19 cellular contexts compared by ENCODE assay signal in the genomic region with DNA sequence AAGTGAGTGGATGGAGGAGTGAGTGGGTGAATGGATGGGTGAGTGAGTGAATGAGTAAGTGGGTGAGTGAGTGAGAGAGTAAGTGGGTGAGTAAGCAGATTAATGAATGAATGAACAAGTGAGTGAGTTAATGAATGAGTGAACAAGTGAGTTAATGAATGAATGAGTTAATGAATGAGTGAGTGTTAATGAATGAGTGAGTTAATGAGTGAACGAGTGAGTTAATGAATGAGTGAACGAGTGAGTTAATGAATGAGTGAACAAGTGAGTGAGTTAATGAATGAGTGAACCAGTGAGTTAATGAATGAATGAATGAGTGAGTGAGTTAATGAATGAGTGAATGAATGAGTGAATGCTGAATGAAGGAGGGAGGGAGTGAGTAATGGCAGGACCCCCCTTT. TPM values are rescaled to one million over a fixed set of nuclear protein-coding genes. Genes with fewer than 3 reads are reported as not detected.
A peak's percentile ranks its signal among the peaks of the same experiment; 100 is the strongest.
DNase-seq lines count a peak whose midpoint lies in the region; ATAC-seq, FAIRE-seq and TF ChIP-seq lines count a peak whose summit lies in the region.
"Had no signal": no experiment of that assay in that cellular context is flagged by ENCODE, and none has a peak within 500 bp of the region (broad histone marks: within the 10 kb centered on the region; RNA-seq: fewer than 3 reads in every experiment).

No MANE protein-coding gene starts in this region.

- no peak for TF ChIP-seq POLR2A in GM12891 (IDR thresholded peaks at IDR 0.05; ENCODE audit: low read depth, low read length)
- TF ChIP-seq POLR2A in K562 (conservative IDR thresholded peaks at IDR 0.05) = no peak

- no peak for TF ChIP-seq EP300 in K562 (IDR thresholded peaks at IDR 0.05; ENCODE audit: low read length)

- H4K20me1 ChIP-seq in K562 (replicated peaks; ENCODE audit: control insufficient read depth, insufficient read depth, low read length) = peaks cover 6% of the 10 kb centered on the region; the same call in 1 of the 2 replicates

- no peak overlapping the region for H2BK5ac ChIP-seq in neuronal stem cell (ENCODE audit: low read length)

- H3K18ac ChIP-seq in neuronal stem cell (ENCODE audit: low read length) = peak overlapping the region; percentile 35

- H2AK5ac ChIP-seq in neuronal stem cell (ENCODE audit: low read depth, low read length) = no peak overlapping the region

- CTCF ChIA-PET in HEK293T (lab: Yijun Ruan, JAX) (no interaction called here), K562 (lab: Yijun Ruan, JAX; ENCODE audit: low intra/inter-chr PET ratio) (no interaction called here)

- DNase-seq in GM12891 (ENCODE audit: insufficient read length, low spot score) (no peak), HEK293T (ENCODE audit: extremely low spot score) (no peak), K562 (ENCODE audit: extremely low read depth in 1 of 4, low spot score in 3 of 4) (no peak), neuronal stem cell (ENCODE audit: low spot score) (no peak), posterior vena cava (ENCODE audit: low spot score) (no peak), HuH-7 (ENCODE audit: low spot score) (no peak), DMS53 (lab: John Stamatoyannopoulos, UW) (no peak)
- DNase-seq: Calu3, DND-41, EL, GM23248, HCEC 1CT, IMR-90, KBM-7 had no signal

- no peak for TF ChIP-seq RAD21 in K562 (CRISPR knock-in tag; conservative IDR thresholded peaks at IDR 0.05 in 1 of 2, IDR thresholded peaks at IDR 0.05 in 1 of 2)

- H4K91ac ChIP-seq in neuronal stem cell (ENCODE audit: low read depth, low read length, poor library complexity) = no peak overlapping the region

- H3K36me3 ChIP-seq in K562 (ENCODE audit: control insufficient read depth, insufficient read depth, low read length) = no peaks in the 10 kb centered on the region
- no peaks in the 10 kb centered on the region for H3K36me3 ChIP-seq in neuronal stem cell (replicated peaks in 1 of 2; ENCODE audit: control insufficient read depth in 2 of 2, insufficient read depth in 2 of 2, low read length in 2 of 2)

- H2AFZ ChIP-seq in K562 (ENCODE audit: low read depth, low read length) (no peak overlapping the region), neuronal stem cell (ENCODE audit: low read length) (no peak overlapping the region)
- H2AFZ ChIP-seq: GM23248 had no signal

- H2BK15ac ChIP-seq in neuronal stem cell (ENCODE audit: low read length) = no peak overlapping the region

- H3K4me3 ChIP-seq in K562 (no peak overlapping the region), neuronal stem cell (ENCODE audit: low read length in 2 of 2) (peak overlapping the region in 1 of 2 donors; percentile 63)
- H3K4me3 ChIP-seq: BLaER1 treated with 17β-estradiol and CSF1 and Interleukin-3, amounts not matched to agents 10 nM and 100 nM; GM23248 had no signal

- peak; percentile 9 for FAIRE-seq in GM12891 (lab: Jason Lieb, UNC)
- FAIRE-seq in K562 (lab: Jason Lieb, UNC) = no peak
- FAIRE-seq: GM12892, GM18507, H54 had no signal

- no peak overlapping the region for H2BK12ac ChIP-seq in neuronal stem cell (ENCODE audit: low read length)

- H3K9ac ChIP-seq in K562 (ENCODE audit: insufficient read depth in 1 of 2, low read depth in 2 of 2, low read length in 2 of 2) = no peak overlapping the region
- H3K9ac ChIP-seq in neuronal stem cell (ENCODE audit: low read depth, low read length, poor library complexity) = no peak overlapping the region
- H3K9ac ChIP-seq: BLaER1 treated with 17β-estradiol and CSF1 and Interleukin-3, amounts not matched to agents 10 nM and 100 nM; GM23248 had no signal

- H3K9me3 ChIP-seq in K562 (replicated peaks; ENCODE audit: control insufficient read depth, insufficient read depth, low read depth, low read length) (no peaks in the 10 kb centered on the region), neuronal stem cell (replicated peaks in 1 of 2; ENCODE audit: control insufficient read depth in 2 of 2, insufficient read depth in 1 of 2, low read depth in 1 of 2, low read length in 2 of 2) (peaks cover 3% of the 10 kb centered on the region in 2 donors)

- no TSS peak for BruUV-seq in K562 (replicated peaks; lab: Mats Ljungman, UMichigan)

- peaks cover 29 to 77% of the 10 kb centered on the region in 2 experiments; a peak in 4 of 5 replicates for H3K27me3 ChIP-seq in K562 (ENCODE audit: control insufficient read depth in 2 of 2, insufficient read depth in 2 of 2, low read length in 2 of 2)
- no peaks in the 10 kb centered on the region for H3K27me3 ChIP-seq in neuronal stem cell (ENCODE audit: control insufficient read depth in 3 of 3, insufficient read depth in 3 of 3, low read depth in 1 of 3, low read length in 3 of 3)

- H3K4me1 ChIP-seq in K562 (replicated peaks in 1 of 2; ENCODE audit: control insufficient read depth in 2 of 2, insufficient read depth in 2 of 2, low read length in 2 of 2) (peaks cover 0 to 24% of the 10 kb centered on the region in 2 experiments; a peak in 2 of 5 replicates), neuronal stem cell (ENCODE audit: control insufficient read depth in 2 of 2, insufficient read depth in 1 of 2, low read depth in 1 of 2, low read length in 2 of 2) (peaks cover 8 to 12% of the 10 kb centered on the region in 2 donors)

- H3K23ac ChIP-seq in neuronal stem cell (ENCODE audit: low read depth, low read length, poor library complexity) = peak overlapping the region; percentile 95

- H3K27ac ChIP-seq in K562 (ENCODE audit: extremely low read depth, low read depth, low read length) = no peak overlapping the region
- no peak overlapping the region for H3K27ac ChIP-seq in neuronal stem cell (replicated peaks; ENCODE audit: low read length)
- H3K27ac ChIP-seq: BLaER1 treated with 17β-estradiol and CSF1 and Interleukin-3, amounts not matched to agents 10 nM and 100 nM; GM23248 had no signal

- H3K79me2 ChIP-seq in K562 (ENCODE audit: control insufficient read depth, insufficient read depth, low read length) = no peaks in the 10 kb centered on the region

- ATAC-seq in K562 = no peak
- ATAC-seq: CD8-positive, alpha-beta T cell had no signal

- TF ChIP-seq CTCF in K562 (IDR thresholded peaks at IDR 0.05 in 2 of 3, conservative IDR thresholded peaks at IDR 0.05 in 1 of 3; ENCODE audit: insufficient read depth in 2 of 3, low read depth in 1 of 3, low read length in 3 of 3) = no peak

- POLR2A ChIA-PET in HEK293T (lab: Yijun Ruan, JAX) = no interaction called here
- POLR2A ChIA-PET in K562 (lab: Yijun Ruan, JAX) = no interaction called here

- H3K4me2 ChIP-seq in K562 (ENCODE audit: insufficient read depth, low read length) = no peak overlapping the region
- H3K4me2 ChIP-seq in neuronal stem cell (ENCODE audit: insufficient read depth, low read length, poor library complexity, severe bottlenecking) = no peak overlapping the region
- H3K4me2 ChIP-seq: BLaER1 treated with 17β-estradiol and CSF1 and Interleukin-3, amounts not matched to agents 10 nM and 100 nM had no signal

- H4K8ac ChIP-seq in neuronal stem cell (ENCODE audit: low read depth, low read length) = no peak overlapping the region

- 3% methylated on average over 2 of the region's 2 CpGs for WGBS in K562 (ENCODE audit: insufficient coverage, low coverage, missing lambda C conversion rate)
- WGBS in neuronal stem cell (ENCODE audit: extremely low coverage in 2 of 2, insufficient read length in 2 of 2, insufficient replicate concordance in 1 of 2), 2 donors = 100% methylated on average over 2 of the region's 2 CpGs

- H3K14ac ChIP-seq in neuronal stem cell (ENCODE audit: low read length) = peak overlapping the region; percentile 89

- intact Hi-C loops in K562 (cut with micrococcal nuclease) = no loop called here
- intact Hi-C loops in posterior vena cava (cut with DNase I) = no loop called here

- H2BK120ac ChIP-seq in neuronal stem cell (ENCODE audit: low read depth, low read length) = no peak overlapping the region

- in situ Hi-C loops in K562 (cut with MboI) = no loop called here

- H3K9me1 ChIP-seq in K562 (ENCODE audit: control insufficient read depth, insufficient read depth, low read length) = no peaks in the 10 kb centered on the region

- no peak overlapping the region for H3K4ac ChIP-seq in neuronal stem cell (ENCODE audit: low read length)

- H3K79me1 ChIP-seq in neuronal stem cell (ENCODE audit: low read depth, low read length) = no peaks in the 10 kb centered on the region

TF ChIP-seq in GM12891, 5 proteins besides CTCF, POLR2A, EP300 and RAD21 (continues in another document):
- TF ChIP-seq POLR2AphosphoS5 (IDR thresholded peaks at IDR 0.05; ENCODE audit: low read depth, low read length) = no peak
- TF ChIP-seq POU2F2 (IDR thresholded peaks at IDR 0.05; ENCODE audit: low read depth, low read length) = no peak
- TF ChIP-seq TAF1 (IDR thresholded peaks at IDR 0.05; ENCODE audit: low read depth, low read length) = no peak

TF ChIP-seq in HEK293T, 16 proteins besides CTCF, POLR2A, EP300 and RAD21 (continues in another document):
- no peak for TF ChIP-seq FOXK2 (IDR thresholded peaks at IDR 0.05)
- no peak for TF ChIP-seq L3MBTL2 (conservative IDR thresholded peaks at IDR 0.05)
- TF ChIP-seq LEF1 (IDR thresholded peaks at IDR 0.05; ENCODE audit: borderline replicate concordance) = no peak
- TF ChIP-seq ZNF384 (IDR thresholded peaks at IDR 0.05) = no peak

TF ChIP-seq in K562, 482 proteins besides CTCF, POLR2A, EP300 and RAD21 (continues in another document):
- TF ChIP-seq CREBBP (IDR thresholded peaks at IDR 0.05; ENCODE audit: low read depth, low read length) (no peak), ZNF24 (IDR thresholded peaks at IDR 0.05) (peak; percentile 99), KLF6 (CRISPR knock-in tag; IDR thresholded peaks at IDR 0.05; ENCODE audit: borderline replicate concordance) (no peak)

RNA-seq across cellular contexts. Expression of a gene that starts 26.4 kb away (rescaled TPM):
- 1.4 TPM for polyA plus RNA-seq in GM12891 (2012; ENCODE audit: low read depth, missing spikeins)
- total RNA-seq in K562 (2011; cell fraction: chromatin; rRNA removed; ENCODE audit: low replicate concordance) = 0.55 and 2.0 TPM in 2 replicates
- total RNA-seq in K562 (2011; cell fraction: nucleolus; rRNA removed) = 0.67 and 1.7 TPM in 2 replicates
- 0.37 TPM in 1 of 2 replicates, not detected in the other for total RNA-seq in K562 (2011; cell fraction: nucleoplasm; rRNA removed)
- total RNA-seq in K562 (2014; rRNA removed) = 0.12 and 0.64 TPM in 2 replicates
- total RNA-seq in K562 (2014; rRNA removed; fragmentation: Illumina TruSeq; extraction: Trizol) = not detected in 2 replicates
- not detected in 2 replicates for total RNA-seq in K562 (2015; rRNA removed; fragmentation: Illumina TruSeq; extraction: Trizol)
- total RNA-seq in K562 (2021) = 0.35 and 0.38 TPM in 2 replicates
- 0.20 and 0.65 TPM in 2 replicates for polyA plus RNA-seq in K562 (2011; rRNA removed)
- polyA plus RNA-seq in K562 (2011; cell fraction: cytosol; rRNA removed) = 0.29 TPM in 1 of 2 replicates, not detected in the other
- polyA plus RNA-seq in K562 (2011; cell fraction: nucleus; rRNA removed) = 3.0 and 5.0 TPM in 2 replicates
- polyA plus RNA-seq in K562 (2012) = 0.16 and 0.98 TPM in 2 replicates
- polyA plus RNA-seq in K562 (2014; fragmentation: Illumina TruSeq; extraction: Trizol) = not detected in 2 replicates
- polyA plus RNA-seq in K562 (2014; fragmentation: Nextera tagmentation; extraction: Ambion mirVana) = not detected
- 0.09 TPM in 1 of 2 replicates, not detected in the other for polyA plus RNA-seq in K562 (2014; rRNA removed)
- not detected in 2 replicates for polyA minus RNA-seq in K562 (2011; rRNA and poly(A)+ RNA removed)
- 1.3 TPM in 1 of 2 replicates, not detected in the other for polyA minus RNA-seq in K562 (2011; cell fraction: cytosol; rRNA and poly(A)+ RNA removed)
- polyA minus RNA-seq in K562 (2011; cell fraction: nucleus; rRNA and poly(A)+ RNA removed) = 1.00 and 1.3 TPM in 2 replicates
- polyA plus RNA-seq in neuronal stem cell (2013, experiment 1 of 2) = 11.1 TPM
- 11.1 TPM for polyA plus RNA-seq in neuronal stem cell (2013, experiment 2 of 2)
- total RNA-seq in posterior vena cava = 1 to 10 TPM; 2.7 to 5.0 TPM
- total RNA-seq: GM23248, IMR-90 had no signal
- polyA plus RNA-seq: GM23248, IMR-90 had no signal
